Comparison of ENCODE assay signal across 1 cellular context in genomic region chr14:74019743-74020142, GRCh38.
TF ChIP-seq lines count a peak whose summit lies in the region.

No MANE protein-coding gene starts in this region.

TF ChIP-seq in HepG2, 621 proteins besides CTCF, POLR2A, EP300 and RAD21:
- no peak for TF ChIP-seq YY1 (IDR thresholded peaks at IDR 0.05; ENCODE audit: insufficient read depth, insufficient replicate concordance, low read depth, low read length)
- TF ChIP-seq ZNF576 (CRISPR knock-in tag; IDR thresholded peaks at IDR 0.05) = no peak
- TF ChIP-seq ZNF414 (CRISPR knock-in tag; IDR thresholded peaks at IDR 0.05) = 0 out of 2 replicates have a peak, but pooled peaks have one; percentile 40
- no peak for TF ChIP-seq LCORL (IDR thresholded peaks at IDR 0.05)
- TF ChIP-seq LCORL (CRISPR knock-in tag; IDR thresholded peaks at IDR 0.05) = 0 out of 2 replicates have a peak, but pooled peaks have one; percentile 44
- no peak for TF ChIP-seq NONO (IDR thresholded peaks at IDR 0.05)
- TF ChIP-seq NONO (CRISPR knock-in tag; conservative IDR thresholded peaks at IDR 0.05) = no peak
- TF ChIP-seq, protein P1, sequence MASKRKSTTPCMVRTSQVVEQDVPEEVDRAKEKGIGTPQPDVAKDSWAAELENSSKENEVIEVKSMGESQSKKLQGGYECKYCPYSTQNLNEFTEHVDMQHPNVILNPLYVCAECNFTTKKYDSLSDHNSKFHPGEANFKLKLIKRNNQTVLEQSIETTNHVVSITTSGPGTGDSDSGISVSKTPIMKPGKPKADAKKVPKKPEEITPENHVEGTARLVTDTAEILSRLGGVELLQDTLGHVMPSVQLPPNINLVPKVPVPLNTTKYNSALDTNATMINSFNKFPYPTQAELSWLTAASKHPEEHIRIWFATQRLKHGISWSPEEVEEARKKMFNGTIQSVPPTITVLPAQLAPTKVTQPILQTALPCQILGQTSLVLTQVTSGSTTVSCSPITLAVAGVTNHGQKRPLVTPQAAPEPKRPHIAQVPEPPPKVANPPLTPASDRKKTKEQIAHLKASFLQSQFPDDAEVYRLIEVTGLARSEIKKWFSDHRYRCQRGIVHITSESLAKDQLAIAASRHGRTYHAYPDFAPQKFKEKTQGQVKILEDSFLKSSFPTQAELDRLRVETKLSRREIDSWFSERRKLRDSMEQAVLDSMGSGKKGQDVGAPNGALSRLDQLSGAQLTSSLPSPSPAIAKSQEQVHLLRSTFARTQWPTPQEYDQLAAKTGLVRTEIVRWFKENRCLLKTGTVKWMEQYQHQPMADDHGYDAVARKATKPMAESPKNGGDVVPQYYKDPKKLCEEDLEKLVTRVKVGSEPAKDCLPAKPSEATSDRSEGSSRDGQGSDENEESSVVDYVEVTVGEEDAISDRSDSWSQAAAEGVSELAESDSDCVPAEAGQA (IDR thresholded peaks at IDR 0.05; ENCODE audit: low read depth) = no peak
- TF ChIP-seq, protein P1 (CRISPR knock-in tag; IDR thresholded peaks at IDR 0.05; ENCODE audit: borderline replicate concordance) = no peak
- TF ChIP-seq, protein P2, sequence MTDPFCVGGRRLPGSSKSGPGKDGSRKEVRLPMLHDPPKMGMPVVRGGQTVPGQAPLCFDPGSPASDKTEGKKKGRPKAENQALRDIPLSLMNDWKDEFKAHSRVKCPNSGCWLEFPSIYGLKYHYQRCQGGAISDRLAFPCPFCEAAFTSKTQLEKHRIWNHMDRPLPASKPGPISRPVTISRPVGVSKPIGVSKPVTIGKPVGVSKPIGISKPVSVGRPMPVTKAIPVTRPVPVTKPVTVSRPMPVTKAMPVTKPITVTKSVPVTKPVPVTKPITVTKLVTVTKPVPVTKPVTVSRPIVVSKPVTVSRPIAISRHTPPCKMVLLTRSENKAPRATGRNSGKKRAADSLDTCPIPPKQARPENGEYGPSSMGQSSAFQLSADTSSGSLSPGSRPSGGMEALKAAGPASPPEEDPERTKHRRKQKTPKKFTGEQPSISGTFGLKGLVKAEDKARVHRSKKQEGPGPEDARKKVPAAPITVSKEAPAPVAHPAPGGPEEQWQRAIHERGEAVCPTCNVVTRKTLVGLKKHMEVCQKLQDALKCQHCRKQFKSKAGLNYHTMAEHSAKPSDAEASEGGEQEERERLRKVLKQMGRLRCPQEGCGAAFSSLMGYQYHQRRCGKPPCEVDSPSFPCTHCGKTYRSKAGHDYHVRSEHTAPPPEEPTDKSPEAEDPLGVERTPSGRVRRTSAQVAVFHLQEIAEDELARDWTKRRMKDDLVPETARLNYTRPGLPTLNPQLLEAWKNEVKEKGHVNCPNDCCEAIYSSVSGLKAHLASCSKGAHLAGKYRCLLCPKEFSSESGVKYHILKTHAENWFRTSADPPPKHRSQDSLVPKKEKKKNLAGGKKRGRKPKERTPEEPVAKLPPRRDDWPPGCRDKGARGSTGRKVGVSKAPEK (CRISPR knock-in tag; IDR thresholded peaks at IDR 0.05; ENCODE audit: borderline replicate concordance) = no peak
- no peak for TF ChIP-seq ZNF776 (CRISPR knock-in tag; IDR thresholded peaks at IDR 0.05)
- TF ChIP-seq ZFYVE20 (CRISPR knock-in tag; IDR thresholded peaks at IDR 0.05; ENCODE audit: borderline replicate concordance, low read depth) = no peak
- no peak for TF ChIP-seq HNF4G (IDR thresholded peaks at IDR 0.05; ENCODE audit: borderline replicate concordance, low read depth, low read length)
- TF ChIP-seq HNF4G (CRISPR knock-in tag; IDR thresholded peaks at IDR 0.05; ENCODE audit: borderline replicate concordance, low read depth) = no peak
- TF ChIP-seq, protein P3, sequence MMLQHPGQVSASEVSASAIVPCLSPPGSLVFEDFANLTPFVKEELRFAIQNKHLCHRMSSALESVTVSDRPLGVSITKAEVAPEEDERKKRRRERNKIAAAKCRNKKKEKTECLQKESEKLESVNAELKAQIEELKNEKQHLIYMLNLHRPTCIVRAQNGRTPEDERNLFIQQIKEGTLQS (CRISPR knock-in tag; IDR thresholded peaks at IDR 0.05) = no peak
- TF ChIP-seq ZFP1 (CRISPR knock-in tag; IDR thresholded peaks at IDR 0.05) = 0 out of 2 replicates have a peak, but pooled peaks have one; percentile 1
- TF ChIP-seq ZNF205 (CRISPR knock-in tag; IDR thresholded peaks at IDR 0.05) = no peak
- TF ChIP-seq ZFP62 (CRISPR knock-in tag; IDR thresholded peaks at IDR 0.05) = no peak
- TF ChIP-seq ZNF446 (CRISPR knock-in tag; IDR thresholded peaks at IDR 0.05) = no peak
- peak; percentile 94 for TF ChIP-seq SRF (IDR thresholded peaks at IDR 0.05; ENCODE audit: low read depth, low read length)
- no peak for TF ChIP-seq ZNF709 (CRISPR knock-in tag; IDR thresholded peaks at IDR 0.05)
- no peak for TF ChIP-seq ZBTB7B (CRISPR knock-in tag; IDR thresholded peaks at IDR 0.05)
- no peak for TF ChIP-seq ZZZ3 (CRISPR knock-in tag; IDR thresholded peaks at IDR 0.05; ENCODE audit: borderline replicate concordance)
- TF ChIP-seq ZNF557 (CRISPR knock-in tag; IDR thresholded peaks at IDR 0.05) = no peak
- no peak for TF ChIP-seq SP2 (CRISPR knock-in tag; IDR thresholded peaks at IDR 0.05)
- no peak for TF ChIP-seq PBX2 (CRISPR knock-in tag; IDR thresholded peaks at IDR 0.05)
- TF ChIP-seq SATB2 (CRISPR knock-in tag; IDR thresholded peaks at IDR 0.05) = no peak
- TF ChIP-seq FIP1L1 (IDR thresholded peaks at IDR 0.05; ENCODE audit: borderline replicate concordance, insufficient read depth, low read depth, low read length) = no peak
- TF ChIP-seq CCDC6 (CRISPR knock-in tag; IDR thresholded peaks at IDR 0.05) = no peak
- TF ChIP-seq FUBP1 (CRISPR knock-in tag; IDR thresholded peaks at IDR 0.05; ENCODE audit: borderline replicate concordance) = no peak
- TF ChIP-seq SOX13 (IDR thresholded peaks at IDR 0.05) = no peak
- no peak for TF ChIP-seq SOX13 (CRISPR knock-in tag; conservative IDR thresholded peaks at IDR 0.05 in 1 of 2, IDR thresholded peaks at IDR 0.05 in 1 of 2)
- TF ChIP-seq MTF1 (CRISPR knock-in tag; IDR thresholded peaks at IDR 0.05) = no peak
- TF ChIP-seq KAT7 (CRISPR knock-in tag; IDR thresholded peaks at IDR 0.05; ENCODE audit: borderline replicate concordance) = no peak
- TF ChIP-seq ZNF703 (CRISPR knock-in tag; IDR thresholded peaks at IDR 0.05; ENCODE audit: borderline replicate concordance) = no peak
- no peak for TF ChIP-seq AKAP8 (CRISPR knock-in tag; IDR thresholded peaks at IDR 0.05)
- TF ChIP-seq POLR2AphosphoS2 (IDR thresholded peaks at IDR 0.05; ENCODE audit: low read depth, low read length) = no peak
- TF ChIP-seq NFRKB (IDR thresholded peaks at IDR 0.05) = no peak
- TF ChIP-seq ZNF34 (CRISPR knock-in tag; IDR thresholded peaks at IDR 0.05; ENCODE audit: borderline replicate concordance) = no peak
- no peak for TF ChIP-seq FOXP1 (IDR thresholded peaks at IDR 0.05)
- TF ChIP-seq FOXP1 (CRISPR knock-in tag; IDR thresholded peaks at IDR 0.05) = no peak
- TF ChIP-seq ZFP82 (CRISPR knock-in tag; IDR thresholded peaks at IDR 0.05; ENCODE audit: borderline replicate concordance) = no peak
- no peak for TF ChIP-seq ASH2L (IDR thresholded peaks at IDR 0.05; ENCODE audit: insufficient read length, low read depth, low read length)
- TF ChIP-seq JUN (CRISPR knock-in tag; IDR thresholded peaks at IDR 0.05) = no peak
- no peak for TF ChIP-seq ZNF337 (CRISPR knock-in tag; IDR thresholded peaks at IDR 0.05; ENCODE audit: borderline replicate concordance, low read depth)
- TF ChIP-seq SPEN (CRISPR knock-in tag; IDR thresholded peaks at IDR 0.05; ENCODE audit: low read depth) = no peak
- TF ChIP-seq FOXO4 (CRISPR knock-in tag; conservative IDR thresholded peaks at IDR 0.05) = 0 out of 2 replicates have a peak, but pooled peaks have one; percentile 33
- TF ChIP-seq RXRB (CRISPR knock-in tag; IDR thresholded peaks at IDR 0.05; ENCODE audit: borderline replicate concordance) = no peak
- no peak for TF ChIP-seq DNMT3B (CRISPR knock-in tag; conservative IDR thresholded peaks at IDR 0.05)
- TF ChIP-seq ZNF430 (CRISPR knock-in tag; IDR thresholded peaks at IDR 0.05) = no peak
